Comparison of ENCODE assay signal across 11 cellular contexts in genomic region chr9:127915325-127915752, GRCh38. TPM values are rescaled to one million over a fixed set of nuclear protein-coding genes. Genes with fewer than 3 reads are reported as not detected.
DNase-seq lines count a peak whose midpoint lies in the region; ATAC-seq, FAIRE-seq and TF ChIP-seq lines count a peak whose summit lies in the region.
"Had no signal": no experiment of that assay in that cellular context is flagged by ENCODE, and none has a peak within 500 bp of the region (broad histone marks: within the 10 kb centered on the region; RNA-seq: fewer than 3 reads in every experiment).

No MANE protein-coding gene starts in this region.

- CTCF ChIA-PET in GM12878 (lab: Yijun Ruan, JAX), result interaction anchor here (0.5 to 9.9 kb wide), 10 partner anchors 9 to 958 kb away, joined by 3 to 91 read pairs (median 8); partner anchors contain the start of gene TOR2A

- no peak for ATAC-seq in GM12878

- 11% methylated on average over 5 of the region's 5 CpGs for WGBS in GM12878 (ENCODE audit: insufficient coverage, insufficient replicate concordance, low lambda C conversion rate, missing lambda C conversion rate)
- WGBS in testis, 2 donors, result 67 to 68% methylated on average over 5 of the region's 5 CpGs

- SMC1A ChIA-PET in GM12878 (lab: Charles Lee; ENCODE audit: uncharacterized antibody, unreplicated experiment), result interaction anchor here (1.1 to 5.8 kb wide), 7 partner anchors 10 to 180 kb away, joined by 3 to 37 read pairs (median 7); partner anchors contain the start of genes FPGS, ST6GALNAC6 and TOR2A

- H3K9me3 ChIP-seq in GM12878 (replicated peaks; ENCODE audit: control insufficient read depth, insufficient read depth, low read length) (no peaks in the 10 kb centered on the region), testis (no peaks in the 10 kb centered on the region)

- no peak for TF ChIP-seq POLR2A in GM12878 (IDR thresholded peaks at IDR 0.05; ENCODE audit: low read depth, low read length)
- TF ChIP-seq POLR2A in testis (IDR thresholded peaks at IDR 0.05), result no peak

- peaks cover 5% of the 10 kb centered on the region for H3K36me3 Mint-ChIP-seq in neural crest cell (ENCODE audit: low read depth)

- FAIRE-seq in GM12878 (lab: Jason Lieb, UNC), result no peak
- no peak for FAIRE-seq in HTR-8/SVneo (lab: Jason Lieb, UNC)
- FAIRE-seq: colon had no signal

- no peaks in the 10 kb centered on the region for H3K27me3 ChIP-seq in KMS-11 (ENCODE audit: insufficient read depth, low read depth)
- H3K27me3 ChIP-seq in GM12878 (replicated peaks in 1 of 2; ENCODE audit: control insufficient read depth in 2 of 2, insufficient read depth in 2 of 2, low read length in 1 of 2), result no peaks in the 10 kb centered on the region
- H3K27me3 ChIP-seq in testis, result no peaks in the 10 kb centered on the region

- in situ Hi-C loops in GM12878 (cut with MboI), result loop anchor here (5.0 kb wide), 1 partner anchor 323 kb away; no protein-coding TSS in a partner anchor

- peaks cover 8% of the 10 kb centered on the region for H3K4me1 Mint-ChIP-seq in neural crest cell

- RAD21 ChIA-PET in GM12878 (lab: Charles Lee; ENCODE audit: unreplicated experiment), result interaction anchor here (0.5 to 8.2 kb wide), 12 partner anchors 13 to 180 kb away, joined by 3 to 92 read pairs (median 7); partner anchors contain the start of genes CDK9, ENG, NAIF1 and SH2D3C

- H3K27me3 Mint-ChIP-seq in neural crest cell (ENCODE audit: low read depth), result peaks cover 3% of the 10 kb centered on the region

- H2AFZ ChIP-seq in KMS-11 (ENCODE audit: low read depth), result no peak overlapping the region
- H2AFZ ChIP-seq in GM12878 (ENCODE audit: control insufficient read depth, low read depth, low read length), result no peak overlapping the region; the same call in none of the 2 replicates

- peak overlapping the region; percentile 97 for H3K27ac ChIP-seq in KMS-11
- H3K27ac ChIP-seq in GM12878 (ENCODE audit: control insufficient read depth, insufficient read depth), result peak overlapping the region; percentile 98
- H3K27ac ChIP-seq in testis, result peak overlapping the region in 1 of 2 donors; percentile 12

- POLR2A ChIA-PET in GM12878 (lab: Charles Lee), result interaction anchor here (0.6 to 6.9 kb wide), 11 partner anchors 13 to 180 kb away, joined by 3 to 166 read pairs (median 5); partner anchors contain the start of genes CDK9, PIP5KL1, SH2D3C and ST6GALNAC6

- no peak for TF ChIP-seq RAD21 in GM12878 (IDR thresholded peaks at IDR 0.05; ENCODE audit: insufficient read depth, low read depth, low read length)

- TF ChIP-seq CTCF in KMS-11 (conservative IDR thresholded peaks at IDR 0.05; ENCODE audit: low read depth, low read length) (no peak), GM12878 (IDR thresholded peaks at IDR 0.05 in 2 of 3, conservative IDR thresholded peaks at IDR 0.05 in 1 of 3; ENCODE audit: control insufficient read depth in 2 of 3, extremely low read depth in 1 of 3, insufficient read depth in 1 of 3, low read depth in 3 of 3, low read length in 3 of 3) (no peak), neural crest cell (conservative IDR thresholded peaks at IDR 0.05) (no peak), testis (IDR thresholded peaks at IDR 0.05) (no peak)

- H3K4me3 ChIP-seq in KMS-11 (IDR thresholded peaks at IDR 0.05; ENCODE audit: insufficient read depth, low read depth, low read length) (no peak overlapping the region), GM12878 (peak overlapping the region; percentile 95), testis (peak overlapping the region in 1 of 2 donors; percentile 56)

- H4K20me1 ChIP-seq in KMS-11 (ENCODE audit: insufficient read depth) (no peaks in the 10 kb centered on the region), GM12878 (ENCODE audit: control insufficient read depth, insufficient read depth) (no peaks in the 10 kb centered on the region)

- H3K79me2 ChIP-seq in KMS-11 (ENCODE audit: insufficient read depth, low read depth) (peaks cover 70% of the 10 kb centered on the region), GM12878 (ENCODE audit: control insufficient read depth, insufficient read depth, low read length) (peaks cover 37% of the 10 kb centered on the region)

- intact Hi-C loops in GM12878 (cut with micrococcal nuclease; ENCODE audit: unreplicated experiment), result loop anchor here (5.0 kb wide), 3 partner anchors 33 to 198 kb away; partner anchors contain the start of genes FPGS, PTRH1 and TTC16
- intact Hi-C loops in testis (cut with DNase I; ENCODE audit: low total_unique reads), result loop anchor here (5.0 kb wide), 1 partner anchor 178 kb away; the partner anchor contains the start of gene TOR2A

- no peak overlapping the region for H3K27ac Mint-ChIP-seq in neural crest cell (ENCODE audit: unreplicated experiment)
- H3K27ac Mint-ChIP-seq: progenitor cell of endocrine pancreas had no signal

- H3K9me3 Mint-ChIP-seq in neural crest cell, result no peaks in the 10 kb centered on the region

- peak overlapping the region; percentile 97 for H3K4me2 ChIP-seq in KMS-11
- H3K4me2 ChIP-seq in GM12878 (ENCODE audit: control insufficient read depth, insufficient read depth), result peak overlapping the region; percentile 98

- H3K9ac ChIP-seq in KMS-11 (peak overlapping the region; percentile 97), GM12878 (ENCODE audit: control insufficient read depth, insufficient read depth, low read length) (peak overlapping the region; percentile 97)

- DNase-seq in COLO668 (lab: John Stamatoyannopoulos, UW; ENCODE audit: unreplicated experiment), result peak; percentile 63
- DNase-seq in GM12878 (ENCODE audit: low read depth, low spot score), result no peak
- no peak for DNase-seq in neural crest cell (ENCODE audit: low read depth, low spot score)
- DNase-seq in HTR-8/SVneo (ENCODE audit: insufficient read length, low spot score), result no peak
- DNase-seq in NCI-H1105 (lab: John Stamatoyannopoulos, UW), result no peak
- no peak for DNase-seq in putamen (ENCODE audit: low spot score)
- no peak for DNase-seq in testis
- DNase-seq: NCI-H446 had no signal

- H3K36me3 ChIP-seq in KMS-11 (ENCODE audit: insufficient read depth) (peaks cover 9% of the 10 kb centered on the region; the same call in 1 of the 2 replicates), GM12878 (ENCODE audit: control insufficient read depth in 2 of 2, insufficient read depth in 2 of 2, low read length in 1 of 2) (peaks cover 7 to 8% of the 10 kb centered on the region in 2 experiments; a peak in 2 of 4 replicates), testis (ENCODE audit: low read depth, missing control alignments) (no peaks in the 10 kb centered on the region)

- TF ChIP-seq EP300 in GM12878 (IDR thresholded peaks at IDR 0.05; ENCODE audit: borderline replicate concordance in 1 of 2, control insufficient read depth in 1 of 2, low read depth in 2 of 2, low read length in 2 of 2), result no peak

- H3K4me1 ChIP-seq in KMS-11 (ENCODE audit: low read depth, poor library complexity, severe bottlenecking), result peaks cover 81% of the 10 kb centered on the region
- peaks cover 51% of the 10 kb centered on the region for H3K4me1 ChIP-seq in GM12878 (ENCODE audit: control insufficient read depth, insufficient read depth, low read length)
- peaks cover 21% of the 10 kb centered on the region for H3K4me1 ChIP-seq in testis

- H3K4me3 Mint-ChIP-seq in neural crest cell, result peak overlapping the region; percentile 34

- BruUV-seq in GM12878 (replicated peaks; lab: Mats Ljungman, UMichigan), result no TSS peak

RNA-seq across cellular contexts. Expression of gene ST6GALNAC4, which starts 1.5 kb away (rescaled TPM):
- 98.4 and 112 TPM in 2 replicates for total RNA-seq in GM12878 (2013; cell fraction: nucleolus; rRNA removed)
- total RNA-seq in GM12878 (2014; rRNA removed) (48.3 and 57.4 TPM in 2 replicates), GM12878 (2014; rRNA removed; fragmentation: Illumina TruSeq; extraction: Trizol) (20.7 and 23.7 TPM in 2 replicates), GM12878 (2021) (56.1 and 64.1 TPM in 2 replicates), neural crest cell (12.6 and 14.5 TPM in 2 replicates), testis (10 to 100 TPM; 18.8 to 24.7 TPM)
- 11.8 TPM for polyA plus RNA-seq in GM12878 (2011; ENCODE audit: low read depth)
- polyA plus RNA-seq in GM12878 (2011; rRNA removed) (6.9 and 16.4 TPM in 2 replicates), GM12878 (2014; fragmentation: Illumina TruSeq; extraction: Trizol) (3.0 and 13.5 TPM in 2 replicates), GM12878 (2014; fragmentation: Nextera tagmentation; extraction: Ambion mirVana) (1 to 10 TPM; 4.2 to 6.6 TPM), GM12878 (2014; rRNA removed) (63.2 and 68.1 TPM in 2 replicates), GM12878 (2016; fragmentation: Nextera tagmentation; extraction: Ambion mirVana) (10 to 100 TPM; 46.7 to 49.9 TPM), testis (ENCODE audit: insufficient read depth, low read depth, low replicate concordance) (10.3 TPM)
- 38.1 and 52.2 TPM in 2 replicates for polyA plus RNA-seq in GM12878 (2011; cell fraction: cytosol; rRNA removed)
- 59.2 and 59.5 TPM in 2 replicates for polyA plus RNA-seq in GM12878 (2011; cell fraction: nucleus; rRNA removed)
- polyA plus RNA-seq in GM12878 (2012), result 40.4 and 47.8 TPM in 2 replicates
- 23.9 and 54.0 TPM in 2 replicates for polyA minus RNA-seq in GM12878 (2011; rRNA and poly(A)+ RNA removed)
- 25.1 and 31.3 TPM in 2 replicates for polyA minus RNA-seq in GM12878 (2011; cell fraction: cytosol; rRNA and poly(A)+ RNA removed)
- polyA minus RNA-seq in GM12878 (2011; cell fraction: nucleus; rRNA and poly(A)+ RNA removed), result 27.2 and 51.5 TPM in 2 replicates

RNA-seq across cellular contexts. Expression of gene PIP5KL1, which starts 15.2 kb away (rescaled TPM):
- 1.9 and 2.0 TPM in 2 replicates for total RNA-seq in GM12878 (2013; cell fraction: nucleolus; rRNA removed)
- total RNA-seq in GM12878 (2014; rRNA removed) (0.40 TPM in 1 of 2 replicates, not detected in the other), GM12878 (2014; rRNA removed; fragmentation: Illumina TruSeq; extraction: Trizol) (0.14 and 0.22 TPM in 2 replicates), GM12878 (2021) (0.32 and 0.64 TPM in 2 replicates), neural crest cell (2.6 and 3.4 TPM in 2 replicates), testis (10 to 100 TPM in 1 of 2 donors, 1 to 10 TPM in 1; 8.4 to 10.2 TPM)
- 0.41 TPM for polyA plus RNA-seq in GM12878 (2011; ENCODE audit: low read depth)
- polyA plus RNA-seq in GM12878 (2011; rRNA removed) (0.12 and 0.50 TPM in 2 replicates), GM12878 (2014; fragmentation: Illumina TruSeq; extraction: Trizol) (0.04 TPM in 1 of 2 replicates, not detected in the other), GM12878 (2014; fragmentation: Nextera tagmentation; extraction: Ambion mirVana) (not detected), GM12878 (2014; rRNA removed) (0.55 and 0.67 TPM in 2 replicates), GM12878 (2016; fragmentation: Nextera tagmentation; extraction: Ambion mirVana) (under 1 TPM; 0.11 to 0.47 TPM), testis (ENCODE audit: insufficient read depth, low read depth, low replicate concordance) (3.9 TPM)
- 0.34 and 0.52 TPM in 2 replicates for polyA plus RNA-seq in GM12878 (2011; cell fraction: cytosol; rRNA removed)
- polyA plus RNA-seq in GM12878 (2011; cell fraction: nucleus; rRNA removed), result 2.2 and 3.0 TPM in 2 replicates
- 0.60 and 1.1 TPM in 2 replicates for polyA plus RNA-seq in GM12878 (2012)
- 0.10 TPM in 1 of 2 replicates, not detected in the other for polyA minus RNA-seq in GM12878 (2011; rRNA and poly(A)+ RNA removed)
- polyA minus RNA-seq in GM12878 (2011; cell fraction: cytosol; rRNA and poly(A)+ RNA removed), result not detected in 2 replicates
- polyA minus RNA-seq in GM12878 (2011; cell fraction: nucleus; rRNA and poly(A)+ RNA removed), result 0.57 and 0.85 TPM in 2 replicates

RNA-seq across cellular contexts. Expression of gene ST6GALNAC6, which starts 15.9 kb away (rescaled TPM):
- total RNA-seq in GM12878 (2013; cell fraction: nucleolus; rRNA removed), result 55.6 and 55.9 TPM in 2 replicates
- total RNA-seq in GM12878 (2014; rRNA removed), result 22.6 and 27.0 TPM in 2 replicates
- total RNA-seq in GM12878 (2014; rRNA removed; fragmentation: Illumina TruSeq; extraction: Trizol), result 16.0 and 17.6 TPM in 2 replicates
- 21.1 and 23.2 TPM in 2 replicates for total RNA-seq in GM12878 (2021)
- polyA plus RNA-seq in GM12878 (2011; ENCODE audit: low read depth), result 9.5 TPM
- polyA plus RNA-seq in GM12878 (2011; rRNA removed), result 13.9 and 24.6 TPM in 2 replicates
- 28.4 and 35.1 TPM in 2 replicates for polyA plus RNA-seq in GM12878 (2011; cell fraction: cytosol; rRNA removed)
- 55.5 and 94.2 TPM in 2 replicates for polyA plus RNA-seq in GM12878 (2011; cell fraction: nucleus; rRNA removed)
- 19.0 and 22.5 TPM in 2 replicates for polyA plus RNA-seq in GM12878 (2012)
- polyA plus RNA-seq in GM12878 (2014; fragmentation: Illumina TruSeq; extraction: Trizol), result 7.2 and 16.1 TPM in 2 replicates
- polyA plus RNA-seq in GM12878 (2014; fragmentation: Nextera tagmentation; extraction: Ambion mirVana), result under 1 TPM; 0.40 to 0.48 TPM
- 24.0 and 24.7 TPM in 2 replicates for polyA plus RNA-seq in GM12878 (2014; rRNA removed)
- 10 to 100 TPM; 12.6 to 12.7 TPM for polyA plus RNA-seq in GM12878 (2016; fragmentation: Nextera tagmentation; extraction: Ambion mirVana)
- 20.8 and 26.1 TPM in 2 replicates for polyA minus RNA-seq in GM12878 (2011; rRNA and poly(A)+ RNA removed)
- polyA minus RNA-seq in GM12878 (2011; cell fraction: cytosol; rRNA and poly(A)+ RNA removed), result 4.7 and 8.0 TPM in 2 replicates
- 12.1 and 16.7 TPM in 2 replicates for polyA minus RNA-seq in GM12878 (2011; cell fraction: nucleus; rRNA and poly(A)+ RNA removed)
- 25.4 and 27.4 TPM in 2 replicates for total RNA-seq in neural crest cell
- 10 to 100 TPM; 46.3 to 70.3 TPM for total RNA-seq in testis
- 43.0 TPM for polyA plus RNA-seq in testis (ENCODE audit: insufficient read depth, low read depth, low replicate concordance)

RNA-seq across cellular contexts. Expression of gene DPM2, which starts 22.3 kb away (rescaled TPM):
- total RNA-seq in GM12878 (2013; cell fraction: nucleolus; rRNA removed), result 35.0 and 35.4 TPM in 2 replicates
- total RNA-seq in GM12878 (2014; rRNA removed) (36.3 and 40.3 TPM in 2 replicates), GM12878 (2014; rRNA removed; fragmentation: Illumina TruSeq; extraction: Trizol) (30.6 and 31.7 TPM in 2 replicates), GM12878 (2021) (40.7 and 44.0 TPM in 2 replicates), neural crest cell (52.2 and 59.1 TPM in 2 replicates), testis (10 to 100 TPM; 33.5 to 36.4 TPM)
- 17.4 TPM for polyA plus RNA-seq in GM12878 (2011; ENCODE audit: low read depth)
- polyA plus RNA-seq in GM12878 (2011; rRNA removed) (25.8 and 49.2 TPM in 2 replicates), GM12878 (2014; fragmentation: Illumina TruSeq; extraction: Trizol) (24.3 and 45.4 TPM in 2 replicates), GM12878 (2014; fragmentation: Nextera tagmentation; extraction: Ambion mirVana) (10 to 100 TPM; 22.7 to 24.2 TPM), GM12878 (2014; rRNA removed) (54.3 and 56.5 TPM in 2 replicates), GM12878 (2016; fragmentation: Nextera tagmentation; extraction: Ambion mirVana) (10 to 100 TPM; 76.7 to 77.9 TPM), testis (ENCODE audit: insufficient read depth, low read depth, low replicate concordance) (46.6 TPM)
- 73.3 and 82.9 TPM in 2 replicates for polyA plus RNA-seq in GM12878 (2011; cell fraction: cytosol; rRNA removed)
- polyA plus RNA-seq in GM12878 (2011; cell fraction: nucleus; rRNA removed), result 54.9 and 64.6 TPM in 2 replicates
- polyA plus RNA-seq in GM12878 (2012), result 30.5 and 35.8 TPM in 2 replicates
- 39.4 and 64.4 TPM in 2 replicates for polyA minus RNA-seq in GM12878 (2011; rRNA and poly(A)+ RNA removed)
- polyA minus RNA-seq in GM12878 (2011; cell fraction: cytosol; rRNA and poly(A)+ RNA removed), result 27.0 and 30.2 TPM in 2 replicates
- 38.0 and 63.1 TPM in 2 replicates for polyA minus RNA-seq in GM12878 (2011; cell fraction: nucleus; rRNA and poly(A)+ RNA removed)

RNA-seq across cellular contexts. Expression of gene AK1, which starts 37.9 kb away (rescaled TPM):
- total RNA-seq in GM12878 (2013; cell fraction: nucleolus; rRNA removed), result 1.8 and 2.4 TPM in 2 replicates
- total RNA-seq in GM12878 (2014; rRNA removed), result 0.87 and 3.1 TPM in 2 replicates
- total RNA-seq in GM12878 (2014; rRNA removed; fragmentation: Illumina TruSeq; extraction: Trizol), result 0.14 and 1.8 TPM in 2 replicates
- 2.1 and 2.2 TPM in 2 replicates for total RNA-seq in GM12878 (2021)
- polyA plus RNA-seq in GM12878 (2011; ENCODE audit: low read depth), result 1.8 TPM
- 0.98 and 1.8 TPM in 2 replicates for polyA plus RNA-seq in GM12878 (2011; rRNA removed)
- polyA plus RNA-seq in GM12878 (2011; cell fraction: cytosol; rRNA removed), result 2.5 and 3.1 TPM in 2 replicates
- 21.6 and 27.7 TPM in 2 replicates for polyA plus RNA-seq in GM12878 (2011; cell fraction: nucleus; rRNA removed)
- 5.1 and 8.4 TPM in 2 replicates for polyA plus RNA-seq in GM12878 (2012)
- polyA plus RNA-seq in GM12878 (2014; fragmentation: Illumina TruSeq; extraction: Trizol), result 1.3 and 1.8 TPM in 2 replicates
- polyA plus RNA-seq in GM12878 (2014; fragmentation: Nextera tagmentation; extraction: Ambion mirVana), result 1 to 10 TPM in 1 of 2 experiments, under 1 TPM in 1; 0.23 to 1.4 TPM
- 2.1 and 4.7 TPM in 2 replicates for polyA plus RNA-seq in GM12878 (2014; rRNA removed)
- 1 to 10 TPM; 1.4 to 2.2 TPM for polyA plus RNA-seq in GM12878 (2016; fragmentation: Nextera tagmentation; extraction: Ambion mirVana)
- polyA minus RNA-seq in GM12878 (2011; rRNA and poly(A)+ RNA removed), result 0.29 and 0.88 TPM in 2 replicates
- polyA minus RNA-seq in GM12878 (2011; cell fraction: cytosol; rRNA and poly(A)+ RNA removed), result 3.3 and 6.0 TPM in 2 replicates
- polyA minus RNA-seq in GM12878 (2011; cell fraction: nucleus; rRNA and poly(A)+ RNA removed), result 0.24 and 0.67 TPM in 2 replicates
- 39.6 and 45.5 TPM in 2 replicates for total RNA-seq in neural crest cell
- total RNA-seq in testis, result 100 to 1,000 TPM in 1 of 2 donors, 10 to 100 TPM in 1; 86.7 to 103 TPM
- 154 TPM for polyA plus RNA-seq in testis (ENCODE audit: insufficient read depth, low read depth, low replicate concordance)
